23 cellular contexts compared by ENCODE assay signal in genomic region chr15:86347245-86347644, GRCh38.
DNase-seq lines count a peak whose midpoint lies in the region; ATAC-seq and TF ChIP-seq lines count a peak whose summit lies in the region.
"Had no signal": no experiment of that assay in that cellular context is flagged by ENCODE, and none has a peak within 500 bp of the region (broad histone marks: within the 10 kb centered on the region; RNA-seq: fewer than 3 reads in every experiment).

No MANE protein-coding gene starts in this region.

- CTCF ChIA-PET in RWPE1 (lab: Yijun Ruan, JAX): interaction anchor here (0.6 kb wide), 1 partner anchor 85 kb away, joined by 3 read pairs; no protein-coding TSS in a partner anchor

- no CpG with 5 or more reads among the region's 2 CpGs for WGBS in mesendoderm (ENCODE audit: extremely low coverage, insufficient coverage, low lambda C conversion rate)

- POLR2A ChIA-PET in RWPE1 (lab: Yijun Ruan, JAX; ENCODE audit: low non-redundant PET): no interaction called here

- H3K79me1 ChIP-seq in mesendoderm (ENCODE audit: low read length): no peaks in the 10 kb centered on the region

- no peak overlapping the region for H3K4me3 ChIP-seq in epithelial cell of esophagus (ENCODE audit: low read length)
- H3K4me3 ChIP-seq in mesendoderm (ENCODE audit: low read length): no peak overlapping the region
- H3K4me3 ChIP-seq: PC-9 had no signal

- no peak for ATAC-seq in T-helper 17 cell
- ATAC-seq: CD8-positive, alpha-beta T cell; HCT116 had no signal

- H2BK5ac ChIP-seq in mesendoderm (ENCODE audit: low read length): no peak overlapping the region

- H3K27ac ChIP-seq in RWPE1 (no peak overlapping the region), mesendoderm (ENCODE audit: low read depth, low read length) (no peak overlapping the region)
- H3K27ac ChIP-seq: C4-2B, PC-9 had no signal

- H4K8ac ChIP-seq in mesendoderm (ENCODE audit: low read depth, low read length): no peak overlapping the region

- no peaks in the 10 kb centered on the region for H3K27me3 ChIP-seq in mesendoderm (ENCODE audit: insufficient read depth, low read length, poor library complexity)

- TF ChIP-seq CTCF in RWPE1 (conservative IDR thresholded peaks at IDR 0.05; ENCODE audit: low read depth) (no peak), epithelial cell of esophagus (IDR thresholded peaks at IDR 0.05; ENCODE audit: insufficient read depth, low read depth, low read length, missing control alignments) (no peak)

- H2AK5ac ChIP-seq in mesendoderm (ENCODE audit: low read length): no peak overlapping the region

- no peaks in the 10 kb centered on the region for H3K36me3 ChIP-seq in mesendoderm (ENCODE audit: control insufficient read depth, insufficient read depth, low read length)

- no peaks in the 10 kb centered on the region for H3K79me2 ChIP-seq in mesendoderm (ENCODE audit: control insufficient read depth, insufficient read depth, low read length)

- H3K4me1 ChIP-seq in mesendoderm (ENCODE audit: control insufficient read depth, low read depth, low read length): no peaks in the 10 kb centered on the region
- H3K4me1 ChIP-seq: Caco-2 had no signal

- no peaks in the 10 kb centered on the region for H3K36me3 Mint-ChIP-seq in T-helper 17 cell (ENCODE audit: low read depth)
- H3K36me3 Mint-ChIP-seq: CD8-positive, alpha-beta T cell had no signal

- H4K5ac ChIP-seq in mesendoderm (ENCODE audit: low read length): no peak overlapping the region

- H3K9ac ChIP-seq in mesendoderm (ENCODE audit: low read length): no peak overlapping the region

- no peak overlapping the region for H3K27ac Mint-ChIP-seq in T-helper 17 cell
- H3K27ac Mint-ChIP-seq: B cell; CD8-positive, alpha-beta T cell had no signal

- H3K56ac ChIP-seq in mesendoderm (ENCODE audit: low read length): no peak overlapping the region

- H2BK15ac ChIP-seq in mesendoderm (replicated peaks; ENCODE audit: low read depth): no peak overlapping the region

- H3K23ac ChIP-seq in mesendoderm (ENCODE audit: low read length): no peak overlapping the region

- DNase-seq in LHCN-M2 (ENCODE audit: low read depth) (peak; percentile 9), RWPE1 (ENCODE audit: low spot score) (peak; percentile 81), epithelial cell of esophagus (ENCODE audit: low read depth) (peak; percentile 93), mesendoderm (peak; percentile 32), cerebellum (ENCODE audit: low spot score) (no peak), T-helper 17 cell (no peak), hepatic stellate cell (ENCODE audit: low spot score) (no peak)
- DNase-seq: Caco-2; CD8-positive, alpha-beta T cell; KBM-7; MM.1S; NCI-H1694; NCI-H2029 treated with DMSO at 0.1 percent for 48 hours; NCI-H226; NCI-H510A; NCI-H69; PC-9; RPMI8226; SHP77 treated with DMSO at 0.1 percent for 48 hours; T-helper 1 cell had no signal

- no peak overlapping the region for H3K18ac ChIP-seq in mesendoderm (ENCODE audit: low read length)

- no peak overlapping the region for H3K4ac ChIP-seq in mesendoderm (ENCODE audit: low read depth, low read length)

- H3K4me2 ChIP-seq in mesendoderm (ENCODE audit: low read length): no peak overlapping the region
- H3K4me2 ChIP-seq: PC-9 had no signal

- H3K4me1 Mint-ChIP-seq in T-helper 17 cell: no peaks in the 10 kb centered on the region
- H3K4me1 Mint-ChIP-seq: B cell had no signal

- H3K9me3 ChIP-seq in T-helper 17 cell (ENCODE audit: control insufficient read depth, low read length, poor library complexity, severe bottlenecking): no peaks in the 10 kb centered on the region
- H3K9me3 ChIP-seq: Caco-2 had no signal

- H2BK120ac ChIP-seq in mesendoderm (ENCODE audit: low read depth, low read length): no peak overlapping the region

- no peak overlapping the region for H3K4me3 Mint-ChIP-seq in T-helper 17 cell
- H3K4me3 Mint-ChIP-seq: B cell; CD8-positive, alpha-beta T cell had no signal

- peaks cover 26% of the 10 kb centered on the region for H3K27me3 Mint-ChIP-seq in T-helper 17 cell
- H3K27me3 Mint-ChIP-seq: B cell had no signal

Comparison
In these comparisons a context has a peak if more than half of its experiments do, and no peak if none do; other contexts are left out.
1. DNase-seq: peak in LHCN-M2 (single experiment), RWPE1 (single experiment), epithelial cell of esophagus (single experiment) and mesendoderm (single experiment); none in cerebellum (single experiment), T-helper 17 cell (0 of 3) and hepatic stellate cell (single experiment).